ENCODE assay signal across 9 cellular contexts in the genomic region with DNA sequence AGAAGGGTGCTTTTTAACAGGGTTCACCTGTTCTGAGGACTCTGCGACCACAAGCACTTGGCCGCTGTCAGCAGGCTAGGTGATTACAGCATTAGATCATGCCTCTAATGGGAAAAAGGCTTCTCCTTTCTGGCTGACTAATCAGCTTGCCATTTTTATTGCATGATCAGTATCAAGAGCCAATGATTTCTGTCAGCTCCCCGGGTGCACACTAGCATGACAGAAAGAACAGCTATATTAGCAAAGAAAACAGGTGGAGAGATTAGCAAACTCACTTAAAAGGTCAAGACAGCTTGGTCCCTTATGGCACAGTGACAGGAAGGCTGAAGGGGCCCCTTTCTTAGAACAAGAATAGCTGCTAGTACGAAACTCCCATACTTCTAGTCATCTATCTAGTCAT.
A peak's percentile ranks its signal among the peaks of the same experiment; 100 is the strongest.
DNase-seq lines count a peak whose midpoint lies in the region; ATAC-seq and TF ChIP-seq lines count a peak whose summit lies in the region.
"Had no signal": no experiment of that assay in that cellular context is flagged by ENCODE, and none has a peak within 500 bp of the region (broad histone marks: within the 10 kb centered on the region; RNA-seq: fewer than 3 reads in every experiment).

No MANE protein-coding gene starts in this region.

- intact Hi-C loops in activated CD8-positive, alpha-beta T cell treated with anti-CD3 and anti-CD28 coated beads for 36 hours (cut with micrococcal nuclease) = loop anchor here (5.0 kb wide), 1 partner anchor 48 kb away; no protein-coding TSS in a partner anchor
- intact Hi-C loops in posterior cingulate gyrus (cut with DNase I) = loop anchor here (5.0 to 10.0 kb wide), 3 partner anchors 151 to 331 kb away; partner anchors contain the start of gene RBPJ

- H3K4me3 Mint-ChIP-seq in activated CD8-positive, alpha-beta T cell treated with anti-CD3 and anti-CD28 coated beads for 36 hours = no peak overlapping the region
- no peak overlapping the region for H3K4me3 Mint-ChIP-seq in activated CD8-positive, alpha-beta T cell treated with anti-CD3 and anti-CD28 coated beads, Interleukin-2, amount 10 ng/mL, durations not matched to agents 7 days and 5 days

- CTCF ChIA-PET in activated CD8-positive, alpha-beta T cell treated with anti-CD3 and anti-CD28 coated beads for 36 hours (lab: Charles Lee) = interaction anchor here (0.7 to 2.7 kb wide), 10 partner anchors 9 to 327 kb away, joined by 3 to 14 read pairs (median 4); no protein-coding TSS in a partner anchor
- CTCF ChIA-PET in activated CD8-positive, alpha-beta T cell treated with anti-CD3 and anti-CD28 coated beads, Interleukin-2, amount 10 ng/mL, durations not matched to agents 7 days and 5 days (lab: Charles Lee) = interaction anchor here (0.6 to 2.7 kb wide), 9 partner anchors 8 to 246 kb away, joined by 3 to 18 read pairs (median 5); no protein-coding TSS in a partner anchor

- no peaks in the 10 kb centered on the region for H3K36me3 Mint-ChIP-seq in activated CD8-positive, alpha-beta T cell treated with anti-CD3 and anti-CD28 coated beads for 36 hours (ENCODE audit: low read depth)
- H3K36me3 Mint-ChIP-seq in activated CD8-positive, alpha-beta T cell treated with anti-CD3 and anti-CD28 coated beads, Interleukin-2, amount 10 ng/mL, durations not matched to agents 7 days and 5 days (ENCODE audit: low read depth) = peaks cover 2% of the 10 kb centered on the region

- DNase-seq in activated CD8-positive, alpha-beta T cell treated with anti-CD3 and anti-CD28 coated beads for 36 hours = peak; percentile 69
- no peak for DNase-seq in activated CD8-positive, alpha-beta T cell treated with anti-CD3 and anti-CD28 coated beads, Interleukin-2, amount 10 ng/mL, durations not matched to agents 7 days and 5 days
- peak; percentile 21 to 27 for DNase-seq in NOMO-1 (lab: John Stamatoyannopoulos, UW; ENCODE audit: unreplicated experiment in 2 of 2)
- DNase-seq in iPS-NIHi11 (ENCODE audit: low spot score) = peak; percentile 23
- no peak for DNase-seq in midbrain (lab: John Stamatoyannopoulos, UW)
- DNase-seq in posterior cingulate gyrus = no peak
- no peak for DNase-seq in left lobe of liver (ENCODE audit: low spot score)
- DNase-seq: DND-41 had no signal

- H3K27me3 Mint-ChIP-seq in activated CD8-positive, alpha-beta T cell treated with anti-CD3 and anti-CD28 coated beads for 36 hours = peaks cover 26% of the 10 kb centered on the region
- no peaks in the 10 kb centered on the region for H3K27me3 Mint-ChIP-seq in activated CD8-positive, alpha-beta T cell treated with anti-CD3 and anti-CD28 coated beads, Interleukin-2, amount 10 ng/mL, durations not matched to agents 7 days and 5 days (ENCODE audit: low read depth)

- H3K4me1 Mint-ChIP-seq in activated CD8-positive, alpha-beta T cell treated with anti-CD3 and anti-CD28 coated beads for 36 hours (ENCODE audit: low read depth) = peaks cover 69% of the 10 kb centered on the region
- H3K4me1 Mint-ChIP-seq in activated CD8-positive, alpha-beta T cell treated with anti-CD3 and anti-CD28 coated beads, Interleukin-2, amount 10 ng/mL, durations not matched to agents 7 days and 5 days (ENCODE audit: low read depth) = peaks cover 59% of the 10 kb centered on the region

- H3K27ac Mint-ChIP-seq in activated CD8-positive, alpha-beta T cell treated with anti-CD3 and anti-CD28 coated beads for 36 hours = peak overlapping the region; percentile 70
- H3K27ac Mint-ChIP-seq in activated CD8-positive, alpha-beta T cell treated with anti-CD3 and anti-CD28 coated beads, Interleukin-2, amount 10 ng/mL, durations not matched to agents 7 days and 5 days = no peak overlapping the region

- peaks cover 2% of the 10 kb centered on the region for H3K9me3 Mint-ChIP-seq in activated CD8-positive, alpha-beta T cell treated with anti-CD3 and anti-CD28 coated beads for 36 hours
- peaks cover 3% of the 10 kb centered on the region for H3K9me3 Mint-ChIP-seq in activated CD8-positive, alpha-beta T cell treated with anti-CD3 and anti-CD28 coated beads, Interleukin-2, amount 10 ng/mL, durations not matched to agents 7 days and 5 days (ENCODE audit: insufficient read depth)

- peak; percentile 59 for ATAC-seq in activated CD8-positive, alpha-beta T cell treated with anti-CD3 and anti-CD28 coated beads for 36 hours
- ATAC-seq in activated CD8-positive, alpha-beta T cell treated with anti-CD3 and anti-CD28 coated beads, Interleukin-2, amount 10 ng/mL, durations not matched to agents 7 days and 5 days = no peak
- ATAC-seq in HG02610 (IDR thresholded peaks at IDR 0.05; ENCODE audit: unreplicated experiment) (peak; percentile 63), left lobe of liver (no peak)

- POLR2A ChIA-PET in activated CD8-positive, alpha-beta T cell treated with anti-CD3 and anti-CD28 coated beads for 36 hours (lab: Charles Lee) = interaction anchor here (1.0 to 1.3 kb wide), 2 partner anchors 9 to 50 kb away, joined by 3 to 5 read pairs; no protein-coding TSS in a partner anchor
- POLR2A ChIA-PET in activated CD8-positive, alpha-beta T cell treated with anti-CD3 and anti-CD28 coated beads, Interleukin-2, amount 10 ng/mL, durations not matched to agents 7 days and 5 days (lab: Charles Lee) = interaction anchor here (1.0 to 1.7 kb wide), 2 partner anchors 113 to 235 kb away, joined by 3 to 6 read pairs; no protein-coding TSS in a partner anchor

- no peak for TF ChIP-seq CTCF in activated CD8-positive, alpha-beta T cell treated with anti-CD3 and anti-CD28 coated beads for 36 hours (IDR thresholded peaks at IDR 0.05)

Comparison
In these comparisons a context has a peak if more than half of its experiments do, and no peak if none do; other contexts are left out.
1. ATAC-seq: peak in activated CD8-positive, alpha-beta T cell treated with anti-CD3 and anti-CD28 coated beads for 36 hours (single experiment) and HG02610 (single experiment); none in activated CD8-positive, alpha-beta T cell treated with anti-CD3 and anti-CD28 coated beads, Interleukin-2, amount 10 ng/mL, durations not matched to agents 7 days and 5 days (single experiment) and left lobe of liver (single experiment).
2. DNase-seq: peak in activated CD8-positive, alpha-beta T cell treated with anti-CD3 and anti-CD28 coated beads for 36 hours (single experiment), NOMO-1 (2 of 2) and iPS-NIHi11 (single experiment); none in activated CD8-positive, alpha-beta T cell treated with anti-CD3 and anti-CD28 coated beads, Interleukin-2, amount 10 ng/mL, durations not matched to agents 7 days and 5 days (single experiment), midbrain (single experiment), posterior cingulate gyrus (0 of 10) and left lobe of liver (single experiment).